ENCODE assay signal across 27 cellular contexts in the genomic region with DNA sequence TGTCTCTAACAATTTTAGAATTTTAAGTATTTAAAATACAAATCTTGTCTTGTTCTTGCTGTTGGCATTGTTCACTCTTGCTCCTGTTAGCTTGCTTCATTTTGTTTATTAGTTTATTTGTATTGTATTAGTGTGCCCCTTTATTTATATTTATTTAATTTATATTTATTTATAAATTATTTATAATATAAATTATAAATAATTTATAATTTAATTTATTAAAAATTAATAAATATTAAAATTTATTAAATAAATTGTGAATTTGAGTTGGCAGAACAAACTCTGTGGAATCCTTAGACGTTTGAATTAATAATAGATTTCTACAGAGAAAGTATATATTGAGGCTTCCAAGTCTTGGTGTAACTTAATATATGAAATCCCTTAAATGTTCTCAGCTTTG.
"Had no signal": no experiment of that assay in that cellular context is flagged by ENCODE, and none has a peak within 500 bp of the region (broad histone marks: within the 10 kb centered on the region; RNA-seq: fewer than 3 reads in every experiment).

No MANE protein-coding gene starts in this region.

- H3K27ac ChIP-seq: hepatocyte, lower lobe of right lung, parathyroid adenoma, psoas muscle, sigmoid colon, testis, thyroid gland, transverse colon, upper lobe of left lung, vagina had no signal

- H3K36me3 ChIP-seq: lower lobe of right lung, sigmoid colon, thyroid gland, transverse colon, upper lobe of left lung, vagina had no signal

- H3K9me3 Mint-ChIP-seq: nephron; neural crest cell; stimulated activated memory B cell treated with anti-CD40 and anti-IgM and Interleukin-4, amounts not matched to agents 10 μg/mL and 1 μg/mL and 100 μg/mL, for 72 hours had no signal

- H3K4me1 ChIP-seq: lower lobe of right lung, parathyroid adenoma, psoas muscle, sigmoid colon, testis, thyroid gland, transverse colon, upper lobe of left lung, vagina had no signal

- H3K4me2 ChIP-seq: hepatocyte, smooth muscle cell had no signal

- H3K4me3 Mint-ChIP-seq: naive thymus-derived CD8-positive, alpha-beta T cell; nephron; neural crest cell; stimulated activated memory B cell treated with anti-CD40 and anti-IgM and Interleukin-4, amounts not matched to agents 10 μg/mL and 1 μg/mL and 100 μg/mL, for 72 hours; stimulated activated naive CD8-positive, alpha-beta T cell treated with anti-CD3 and anti-CD28 coated beads, Interleukin-15, amount 100 ng/mL, for 72 hours had no signal

- H3K27me3 Mint-ChIP-seq: naive thymus-derived CD8-positive, alpha-beta T cell; stimulated activated memory B cell treated with anti-CD40 and anti-IgM and Interleukin-4, amounts not matched to agents 10 μg/mL and 1 μg/mL and 100 μg/mL, for 72 hours; stimulated activated naive CD8-positive, alpha-beta T cell treated with anti-CD3 and anti-CD28 coated beads, Interleukin-15, amount 100 ng/mL, for 72 hours had no signal

- DNase-seq: islet precursor cell; left cardiac atrium; lower lobe of right lung; mammary epithelial cell; mesenchymal stem cell; naive thymus-derived CD8-positive, alpha-beta T cell; nucleus accumbens; psoas muscle; sigmoid colon; stimulated activated CD4-positive, alpha-beta T cell treated with anti-CD3 and anti-CD28 coated beads, Interleukin-1b, Interleukin-23, amount 100 ng/mL, for 48 hours; stimulated activated CD4-positive, alpha-beta T cell treated with anti-CD3 and anti-CD28 coated beads, Interleukin-2, amount 100 ng/mL, for 48 hours; stimulated activated CD4-positive, alpha-beta T cell treated with anti-CD3 and anti-CD28 coated beads, Interleukin-4, amount 100 ng/mL, for 4 hours; stimulated activated CD8-positive, alpha-beta memory T cell treated with anti-CD3 and anti-CD28 coated beads, Interleukin-4, amount 100 ng/mL, for 48 hours; stimulated activated naive CD4-positive, alpha-beta T cell treated with Interleukin-2 at 50 U/mL for 16 hours; stimulated activated naive CD8-positive, alpha-beta T cell treated with anti-CD3 and anti-CD28 coated beads, Interleukin-15, amount 100 ng/mL, for 72 hours; testis; thyroid gland; transverse colon; upper lobe of left lung had no signal

- H3K4me1 Mint-ChIP-seq: naive thymus-derived CD8-positive, alpha-beta T cell; nephron; neural crest cell; stimulated activated memory B cell treated with anti-CD40 and anti-IgM and Interleukin-4, amounts not matched to agents 10 μg/mL and 1 μg/mL and 100 μg/mL, for 72 hours; stimulated activated naive CD8-positive, alpha-beta T cell treated with anti-CD3 and anti-CD28 coated beads, Interleukin-15, amount 100 ng/mL, for 72 hours had no signal

- H3K9ac ChIP-seq: parathyroid adenoma had no signal

- H3K79me2 ChIP-seq: hepatocyte, parathyroid adenoma had no signal

- H3K4me3 ChIP-seq: hepatocyte, lower lobe of right lung, psoas muscle, sigmoid colon, smooth muscle cell, testis, thyroid gland, transverse colon, upper lobe of left lung, vagina had no signal

- ATAC-seq: left cardiac atrium; left lobe of liver; lower lobe of right lung; naive thymus-derived CD8-positive, alpha-beta T cell; psoas muscle; stimulated activated memory B cell treated with anti-CD40 and anti-IgM and Interleukin-4, amounts not matched to agents 10 μg/mL and 1 μg/mL and 100 μg/mL, for 72 hours; stimulated activated naive CD8-positive, alpha-beta T cell treated with anti-CD3 and anti-CD28 coated beads, Interleukin-15, amount 100 ng/mL, for 72 hours had no signal

- H3K9me3 ChIP-seq: lower lobe of right lung, psoas muscle, sigmoid colon, testis, thyroid gland, transverse colon, upper lobe of left lung, vagina had no signal

- H3K36me3 Mint-ChIP-seq: stimulated activated memory B cell treated with anti-CD40 and anti-IgM and Interleukin-4, amounts not matched to agents 10 μg/mL and 1 μg/mL and 100 μg/mL, for 72 hours had no signal

- H3K27ac Mint-ChIP-seq: naive thymus-derived CD8-positive, alpha-beta T cell; nephron; stimulated activated memory B cell treated with anti-CD40 and anti-IgM and Interleukin-4, amounts not matched to agents 10 μg/mL and 1 μg/mL and 100 μg/mL, for 72 hours; stimulated activated naive CD8-positive, alpha-beta T cell treated with anti-CD3 and anti-CD28 coated beads, Interleukin-15, amount 100 ng/mL, for 72 hours had no signal

- H2AFZ ChIP-seq: hepatocyte, parathyroid adenoma had no signal

- H3K27me3 ChIP-seq: hepatocyte, sigmoid colon, testis, thyroid gland, transverse colon, upper lobe of left lung, vagina had no signal
